8 cellular contexts compared by ENCODE assay signal in genomic region chr11:65416341-65417185, GRCh38. TPM values are rescaled to one million over a fixed set of nuclear protein-coding genes. Genes with fewer than 3 reads are reported as not detected.
DNase-seq lines count a peak whose midpoint lies in the region; ATAC-seq and TF ChIP-seq lines count a peak whose summit lies in the region.

No MANE protein-coding gene starts in this region.

- TF ChIP-seq CTCF in GM10266 (IDR thresholded peaks at IDR 0.05; ENCODE audit: control insufficient read depth, insufficient read depth, low read depth, missing control alignments) (peak; percentile 100), lung (IDR thresholded peaks at IDR 0.05; ENCODE audit: control extremely low read depth, extremely low read depth) (peak; percentile 98)

- H3K27ac ChIP-seq in lung (ENCODE audit: low read depth in 1 of 2, low read length in 1 of 2): peak overlapping the region; percentile 98 to 100

- no peaks in the 10 kb centered on the region for H3K27me3 ChIP-seq in lung (ENCODE audit: control insufficient read depth, insufficient read depth)

- peaks cover 0 to 13% of the 10 kb centered on the region in 2 donors for H3K4me1 ChIP-seq in lung (ENCODE audit: control insufficient read depth in 2 of 2, insufficient read depth in 2 of 2, low read length in 2 of 2)

- 4 to 5% methylated on average over 22 of the region's 22 CpGs for WGBS in lung, 2 donors

- H3K4me3 ChIP-seq in lung: no peak overlapping the region

- peaks cover 0 to 17% of the 10 kb centered on the region in 2 donors for H3K36me3 ChIP-seq in lung (ENCODE audit: control insufficient read depth in 2 of 2, insufficient read depth in 2 of 2, low read length in 2 of 2)

- peak; percentile 89 for DNase-seq in GM10266 (ENCODE audit: extremely low spot score)
- DNase-seq in NCI-H510A (lab: John Stamatoyannopoulos, UW): peak; percentile 64
- peak; percentile 91 to 93 for DNase-seq in activated CD4-positive, alpha-beta T cell treated with anti-CD3 and anti-CD28 coated beads, Interleukin-2, amount 50 U/mL, for 4 hours
- peak; percentile 92 for DNase-seq in dermis blood vessel endothelial cell
- peak; percentile 93 for DNase-seq in lung (ENCODE audit: low spot score)
- peak; percentile 78 to 95 (median 90) for DNase-seq in stimulated activated CD4-positive, alpha-beta T cell treated with anti-CD3 and anti-CD28 coated beads, TNF-alpha, amount 100 ng/mL, for 24 hours (ENCODE audit: low read depth in 3 of 3)

- ATAC-seq in HG02870 (IDR thresholded peaks at IDR 0.05; ENCODE audit: unreplicated experiment) (peak; percentile 31), lung (ENCODE audit: insufficient read depth, low FRiP score) (peak; percentile 43), HG03025 (IDR thresholded peaks at IDR 0.05; ENCODE audit: low FRiP score, unreplicated experiment) (no peak)

- H3K9me3 ChIP-seq in lung (ENCODE audit: control insufficient read depth in 2 of 2, insufficient read depth in 1 of 2, low read length in 1 of 2): no peaks in the 10 kb centered on the region

RNA-seq across cellular contexts. Expression of gene NEAT1, which starts 6.0 kb away (rescaled TPM):
- total RNA-seq in dermis blood vessel endothelial cell (50.4 and 189 TPM in 2 replicates), lung (100 to 1,000 TPM; 518 to 912 TPM)
- polyA plus RNA-seq in lung: 1,000 to 10,000 TPM in 1 of 2 donors, 100 to 1,000 TPM in 1; 481 to 1,176 TPM

RNA-seq across cellular contexts. Expression of gene FRMD8, which starts 30.1 kb away (rescaled TPM):
- total RNA-seq in dermis blood vessel endothelial cell (152 and 238 TPM in 2 replicates), lung (10 to 100 TPM; 18.5 to 39.9 TPM)
- 10 to 100 TPM; 15.8 to 25.7 TPM for polyA plus RNA-seq in lung

RNA-seq across cellular contexts. Expression of gene SLC25A45, which starts 34.1 kb away (rescaled TPM):
- total RNA-seq in dermis blood vessel endothelial cell (1.0 and 3.3 TPM in 2 replicates), lung (10 to 100 TPM in 1 of 2 donors, 1 to 10 TPM in 1; 7.3 to 15.6 TPM)
- polyA plus RNA-seq in lung: 1 to 10 TPM; 5.5 to 9.0 TPM
